Comparison of ENCODE assay signal across 9 cellular contexts in genomic region chr1:162689745-162690671, GRCh38. TPM values are rescaled to one million over a fixed set of nuclear protein-coding genes. Genes with fewer than 3 reads are reported as not detected.
DNase-seq lines count a peak whose midpoint lies in the region; ATAC-seq and TF ChIP-seq lines count a peak whose summit lies in the region.
"Had no signal": no experiment of that assay in that cellular context is flagged by ENCODE, and none has a peak within 500 bp of the region (broad histone marks: within the 10 kb centered on the region; RNA-seq: fewer than 3 reads in every experiment).

No MANE protein-coding gene starts in this region.

- POLR2A ChIA-PET in HEK293 (lab: Yijun Ruan, JAX): no interaction called here

- TF ChIP-seq CTCF in HEK293 (tag by site-specific recombination; IDR thresholded peaks at IDR 0.05) (no peak), ascending aorta (IDR thresholded peaks at IDR 0.05) (no peak), GM10266 (IDR thresholded peaks at IDR 0.05; ENCODE audit: control insufficient read depth, insufficient read depth, low read depth, missing control alignments) (no peak)

- intact Hi-C loops in ascending aorta (cut with DNase I): loop anchor here (2.0 kb wide), 2 partner anchors 17 to 57 kb away; partner anchors contain the start of gene DDR2
- intact Hi-C loops in left cardiac atrium (cut with DNase I): loop anchor here in 1 of 2 donors (5.0 kb wide), 1 partner anchor 58 kb away; the partner anchor contains the start of gene DDR2

- H3K36me3 ChIP-seq in HEK293 (ENCODE audit: control insufficient read depth in 2 of 2, insufficient read depth in 1 of 2, low read length in 2 of 2) (no peaks in the 10 kb centered on the region), ascending aorta (no peaks in the 10 kb centered on the region), stomach smooth muscle (ENCODE audit: control insufficient read depth in 2 of 2, insufficient read depth in 2 of 2, low read length in 2 of 2) (no peaks in the 10 kb centered on the region)
- H3K36me3 ChIP-seq: upper lobe of right lung had no signal

- H3K4me3 ChIP-seq in HEK293 (ENCODE audit: low read depth, low read length) (no peak overlapping the region), ascending aorta (no peak overlapping the region), stomach smooth muscle (ENCODE audit: low read length in 2 of 2) (no peak overlapping the region)
- H3K4me3 ChIP-seq: upper lobe of right lung had no signal

- H3K27me3 ChIP-seq in ascending aorta (no peaks in the 10 kb centered on the region), stomach smooth muscle (ENCODE audit: control insufficient read depth in 1 of 2, insufficient read depth in 2 of 2, low read length in 2 of 2) (no peaks in the 10 kb centered on the region)
- H3K27me3 ChIP-seq: upper lobe of right lung had no signal

- CTCF ChIA-PET in HEK293 (lab: Yijun Ruan, JAX): interaction anchor here (0.7 to 0.8 kb wide), 2 partner anchors 19 to 197 kb away, joined by 3 read pairs; no protein-coding TSS in a partner anchor

- ATAC-seq in left cardiac atrium (peak; percentile 24 to 46), HG03520 (IDR thresholded peaks at IDR 0.05; ENCODE audit: unreplicated experiment) (no peak)

- H3K9ac ChIP-seq in stomach smooth muscle (ENCODE audit: low read length in 2 of 2): peak overlapping the region; percentile 36 to 40

- H3K27ac ChIP-seq in HEK293 (ENCODE audit: extremely low read depth, low read depth, low read length) (no peak overlapping the region), ascending aorta (peak overlapping the region; percentile 52 to 70), stomach smooth muscle (ENCODE audit: low read length) (peak overlapping the region; percentile 97)
- H3K27ac ChIP-seq: upper lobe of right lung had no signal

- DNase-seq in ascending aorta (ENCODE audit: low spot score in 2 of 2): no peak
- no peak for DNase-seq in left cardiac atrium
- no peak for DNase-seq in middle frontal gyrus (ENCODE audit: extremely low spot score, low spot score)
- DNase-seq in GM10266 (ENCODE audit: extremely low spot score): no peak
- no peak for DNase-seq in mucosa of gallbladder (ENCODE audit: low spot score)
- DNase-seq: upper lobe of right lung had no signal

- no peaks in the 10 kb centered on the region for H3K4me1 ChIP-seq in HEK293 (ENCODE audit: control insufficient read depth, insufficient read depth, low read length)
- H3K4me1 ChIP-seq in ascending aorta: peaks cover 8 to 24% of the 10 kb centered on the region in 2 donors
- H3K4me1 ChIP-seq in stomach smooth muscle (ENCODE audit: control insufficient read depth, insufficient read depth, low read length): peaks cover 73% of the 10 kb centered on the region

- H3K9me3 ChIP-seq in HEK293 (ENCODE audit: control insufficient read depth, insufficient read depth, low read depth, low read length) (no peaks in the 10 kb centered on the region), ascending aorta (no peaks in the 10 kb centered on the region), stomach smooth muscle (ENCODE audit: control insufficient read depth in 2 of 2, low read length in 2 of 2) (no peaks in the 10 kb centered on the region)
- H3K9me3 ChIP-seq: upper lobe of right lung had no signal

TF ChIP-seq in HEK293, 187 proteins besides CTCF, POLR2A, EP300 and RAD21:
- TF ChIP-seq SETDB1 (IDR thresholded peaks at IDR 0.05; ENCODE audit: insufficient read length, low read length) (no peak), ZBTB7A (tag by site-specific recombination; IDR thresholded peaks at IDR 0.05; ENCODE audit: low read depth) (no peak), ZNF302 (tag by site-specific recombination; IDR thresholded peaks at IDR 0.05; ENCODE audit: low read depth) (no peak), ZNF24 (tag by site-specific recombination; IDR thresholded peaks at IDR 0.05) (no peak), ZNF362 (tag by site-specific recombination; IDR thresholded peaks at IDR 0.05) (peak; percentile 94), FEZF1 (tag by site-specific recombination; IDR thresholded peaks at IDR 0.05) (no peak), ZSCAN16 (tag by site-specific recombination; IDR thresholded peaks at IDR 0.05) (no peak), ZNF335 (tag by site-specific recombination; conservative IDR thresholded peaks at IDR 0.05) (no peak), ZFP69B (tag by site-specific recombination; IDR thresholded peaks at IDR 0.05) (no peak)

RNA-seq across cellular contexts. Expression of gene DDR2, which starts 57.7 kb away (rescaled TPM):
- total RNA-seq in ascending aorta (77.9 TPM), left cardiac atrium (10 to 100 TPM; 75.1 to 80.3 TPM), mucosa of gallbladder (48.3 TPM)
